In genomic region chr11:126405374-126405773, GRCh38 we compare ENCODE assay signal across 21 cellular contexts. TPM values are rescaled to one million over a fixed set of nuclear protein-coding genes. Genes with fewer than 3 reads are reported as not detected.
DNase-seq lines count a peak whose midpoint lies in the region; ATAC-seq and TF ChIP-seq lines count a peak whose summit lies in the region.
"Had no signal": no experiment of that assay in that cellular context is flagged by ENCODE, and none has a peak within 500 bp of the region (broad histone marks: within the 10 kb centered on the region; RNA-seq: fewer than 3 reads in every experiment).

No MANE protein-coding gene starts in this region.

- H3K27ac ChIP-seq in left ventricle myocardium inferior (replicated peaks) (no peak overlapping the region), neutrophil (peak overlapping the region; percentile 4)
- H3K27ac ChIP-seq: C4-2B had no signal

- TF ChIP-seq CTCF in left ventricle myocardium inferior (IDR thresholded peaks at IDR 0.05; ENCODE audit: borderline replicate concordance) (no peak), epithelial cell of esophagus (IDR thresholded peaks at IDR 0.05; ENCODE audit: insufficient read depth, low read depth, low read length, missing control alignments) (no peak), neutrophil (IDR thresholded peaks at IDR 0.05) (no peak)

- H3K4me1 ChIP-seq in left ventricle myocardium inferior = peaks cover 55% of the 10 kb centered on the region
- peaks cover 7 to 10% of the 10 kb centered on the region in 2 experiments for H3K4me1 ChIP-seq in neutrophil (ENCODE audit: control insufficient read depth in 1 of 2, insufficient read depth in 1 of 2, low read depth in 1 of 2, low read length in 1 of 2)

- H3K9me3 ChIP-seq in left ventricle myocardium inferior (replicated peaks) (no peaks in the 10 kb centered on the region), neutrophil (no peaks in the 10 kb centered on the region)
- H3K9me3 ChIP-seq: ovary had no signal

- H3K36me3 ChIP-seq in left ventricle myocardium inferior (peaks cover 30% of the 10 kb centered on the region), neutrophil (peaks cover 53% of the 10 kb centered on the region)
- H3K36me3 ChIP-seq: ovary had no signal

- DNase-seq in Right ventricle myocardium superior (peak; percentile 7), left ventricle myocardium inferior (no peak), epithelial cell of esophagus (ENCODE audit: low read depth) (peak; percentile 29), foreskin melanocyte (no peak), NCI-H1436 treated with DMSO at 0.1 percent for 48 hours (lab: John Stamatoyannopoulos, UW) (no peak), cortex of kidney (lab: John Stamatoyannopoulos, UW) (no peak)
- DNase-seq: activated CD4-positive, alpha-beta T cell treated with anti-CD3 and anti-CD28 coated beads, Interleukin-2, amount 50 U/mL, for 1 hour; activated CD8-positive, alpha-beta memory T cell treated with anti-CD3 and anti-CD28 coated beads, Interleukin-2, amount 50 U/mL, for 48 hours; activated gamma-delta T cell; amniotic stem cell; central memory CD4-positive, alpha-beta T cell; Karpas-422; NCI-H1105 treated with DMSO at 0.1 percent for 48 hours; NCI-H2227 treated with DMSO at 0.1 percent for 48 hours; stimulated activated CD4-positive, alpha-beta T cell treated with anti-CD3 and anti-CD28 coated beads, Interleukin-1b, Interleukin-23, amount 100 ng/mL, for 48 hours had no signal

- no peak for ATAC-seq in Right ventricle myocardium superior (ENCODE audit: poor library complexity)
- no peak for ATAC-seq in GM21786 (IDR thresholded peaks at IDR 0.05; ENCODE audit: unreplicated experiment)
- ATAC-seq: left ventricle myocardium superior, sciatic nerve had no signal

- H3K27me3 ChIP-seq in left ventricle myocardium inferior (ENCODE audit: low read depth) (no peaks in the 10 kb centered on the region), neutrophil (no peaks in the 10 kb centered on the region)
- H3K27me3 ChIP-seq: ovary had no signal

- intact Hi-C loops in Right ventricle myocardium superior (cut with DNase I) (no loop called here), left ventricle myocardium inferior (cut with micrococcal nuclease) (no loop called here)

- H3K4me3 ChIP-seq in left ventricle myocardium inferior = no peak overlapping the region
- H3K4me3 ChIP-seq in epithelial cell of esophagus (ENCODE audit: low read length) = no peak overlapping the region
- no peak overlapping the region for H3K4me3 ChIP-seq in neutrophil (ENCODE audit: low read depth in 1 of 2, low read length in 1 of 2)
- H3K4me3 ChIP-seq: ovary had no signal

RNA-seq across cellular contexts. Expression of gene ST3GAL4, which starts 49.9 kb away (rescaled TPM):
- 36.5 TPM for total RNA-seq in Right ventricle myocardium superior
- 61.7 TPM for total RNA-seq in left ventricle myocardium inferior

Comparison
In these comparisons a context has a peak if more than half of its experiments do, and no peak if none do; other contexts are left out.
1. DNase-seq: peak in Right ventricle myocardium superior (single experiment) and epithelial cell of esophagus (single experiment); none in left ventricle myocardium inferior (single experiment), foreskin melanocyte (single experiment), NCI-H1436 treated with DMSO at 0.1 percent for 48 hours (single experiment) and cortex of kidney (single experiment).